ENCODE assay signal across 22 cellular contexts in the genomic region with DNA sequence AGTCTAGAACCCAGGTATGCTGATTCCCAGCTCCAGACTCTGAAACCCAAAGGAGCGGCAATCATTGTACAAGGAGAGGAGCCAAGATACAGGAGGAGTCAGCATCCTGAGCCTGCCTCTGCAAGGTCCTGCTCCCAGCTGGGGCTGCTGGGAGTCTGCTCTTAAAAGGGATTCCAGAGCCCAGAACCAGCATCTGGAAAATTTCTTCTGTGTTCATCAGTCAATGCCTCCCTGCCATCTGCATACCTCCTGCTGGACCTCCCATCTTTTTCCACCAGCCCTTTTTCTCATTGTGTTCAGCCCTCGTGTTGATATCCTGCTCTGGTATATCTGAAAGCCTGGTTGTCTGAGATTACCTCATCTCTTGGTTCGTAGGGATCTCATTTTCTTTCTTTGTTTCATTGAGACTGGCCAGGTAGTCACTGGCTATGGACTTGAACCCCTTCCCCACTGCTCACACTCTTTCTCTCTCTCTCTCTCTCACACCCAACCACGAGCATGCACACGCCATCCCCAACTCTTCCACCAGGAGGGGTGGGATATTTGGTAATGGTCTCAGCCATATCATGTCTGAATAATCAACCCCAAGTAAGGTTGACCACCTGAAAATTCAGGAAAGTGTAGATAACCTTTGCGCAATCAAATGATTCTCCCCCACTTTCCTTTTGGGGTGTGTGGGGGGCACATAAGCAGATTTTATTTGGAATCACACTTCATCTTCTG.
DNase-seq lines count a peak whose midpoint lies in the region; ATAC-seq and TF ChIP-seq lines count a peak whose summit lies in the region.
"Had no signal": no experiment of that assay in that cellular context is flagged by ENCODE, and none has a peak within 500 bp of the region (broad histone marks: within the 10 kb centered on the region; RNA-seq: fewer than 3 reads in every experiment).

No MANE protein-coding gene starts in this region.

- ATAC-seq in T-helper 17 cell = no peak

- no peak overlapping the region for H3K4me3 Mint-ChIP-seq in T-helper 17 cell
- H3K4me3 Mint-ChIP-seq: memory B cell, naive B cell had no signal

- no peaks in the 10 kb centered on the region for H3K36me3 ChIP-seq in WERI-Rb-1
- H3K36me3 ChIP-seq: ovary, sigmoid colon, thyroid gland had no signal

- no peaks in the 10 kb centered on the region for H3K36me3 Mint-ChIP-seq in T-helper 17 cell (ENCODE audit: low read depth)
- H3K36me3 Mint-ChIP-seq: memory B cell, naive B cell had no signal

- no peaks in the 10 kb centered on the region for H3K4me1 Mint-ChIP-seq in T-helper 17 cell
- H3K4me1 Mint-ChIP-seq: memory B cell, naive B cell had no signal

- no peak overlapping the region for H3K27ac Mint-ChIP-seq in T-helper 17 cell
- H3K27ac Mint-ChIP-seq: memory B cell, naive B cell had no signal

- H3K27me3 ChIP-seq in WERI-Rb-1 (ENCODE audit: insufficient read depth, low read depth, severe bottlenecking) = no peaks in the 10 kb centered on the region
- H3K27me3 ChIP-seq: ovary, sigmoid colon, thyroid gland had no signal

- no peak overlapping the region for H3K4me3 ChIP-seq in WERI-Rb-1 (ENCODE audit: low read depth, low read length)
- no peak overlapping the region for H3K4me3 ChIP-seq in fibroblast of pulmonary artery (replicated peaks; ENCODE audit: low read depth, low read length)
- no peak overlapping the region for H3K4me3 ChIP-seq in retinal pigment epithelial cell (ENCODE audit: low read length)
- H3K4me3 ChIP-seq: ovary, sigmoid colon, thyroid gland had no signal

- H3K9me3 ChIP-seq in WERI-Rb-1 (ENCODE audit: severe bottlenecking) (peaks cover 8% of the 10 kb centered on the region), T-helper 17 cell (ENCODE audit: control insufficient read depth, low read length, poor library complexity, severe bottlenecking) (no peaks in the 10 kb centered on the region)
- H3K9me3 ChIP-seq: ovary, thyroid gland had no signal

- H3K27ac ChIP-seq in WERI-Rb-1 = no peak overlapping the region
- H3K27ac ChIP-seq: ovary, sigmoid colon, thyroid gland had no signal

- no peaks in the 10 kb centered on the region for H3K27me3 Mint-ChIP-seq in T-helper 17 cell
- H3K27me3 Mint-ChIP-seq: memory B cell, naive B cell had no signal

- DNase-seq in DMS 273 (lab: John Stamatoyannopoulos, UW; ENCODE audit: unreplicated experiment) (peak; percentile 6), DMS 273 treated with DMSO at 0.1 percent for 48 hours (lab: John Stamatoyannopoulos, UW) (no peak), WERI-Rb-1 (peak; percentile 35), fibroblast of pulmonary artery (ENCODE audit: low read depth) (no peak), retinal pigment epithelial cell (ENCODE audit: low read depth) (no peak), T-helper 17 cell (no peak), SHP77 (lab: John Stamatoyannopoulos, UW) (no peak), RKO (ENCODE audit: low spot score) (no peak)
- DNase-seq: 8988T; activated CD4-positive, alpha-beta T cell treated with anti-CD3 and anti-CD28 coated beads, Interleukin-2, amount 50 U/mL, for 1 hour; activated CD8-positive, alpha-beta memory T cell treated with anti-CD3 and anti-CD28 coated beads, Interleukin-2, amount 50 U/mL, for 48 hours; activated effector memory CD4-positive, alpha-beta T cell treated with anti-CD3 and anti-CD28 coated beads, Interleukin-2, amount 50 U/mL, for 16 hours; caudate nucleus; GF-D8; KG1; naive B cell; NCI-H2029; ovary; sigmoid colon; stimulated activated naive CD4-positive, alpha-beta T cell treated with Interleukin-2 at 50 U/mL for 16 hours; thyroid gland had no signal

- TF ChIP-seq CTCF in WERI-Rb-1 (IDR thresholded peaks at IDR 0.05; ENCODE audit: low read depth, low read length) (peak; percentile 57), fibroblast of pulmonary artery (IDR thresholded peaks at IDR 0.05; ENCODE audit: low read length, missing control alignments) (peak; percentile 16), retinal pigment epithelial cell (conservative IDR thresholded peaks at IDR 0.05; ENCODE audit: low read depth, low read length) (peak; percentile 32)

Comparison
In these comparisons a context has a peak if more than half of its experiments do, and no peak if none do; other contexts are left out.
1. DNase-seq: peak in DMS 273 (single experiment) and WERI-Rb-1 (single experiment); none in DMS 273 treated with DMSO at 0.1 percent for 48 hours (single experiment), fibroblast of pulmonary artery (single experiment), retinal pigment epithelial cell (single experiment), T-helper 17 cell (0 of 3), SHP77 (0 of 2) and RKO (single experiment).
2. Peak in every context shown above with its lines, with median percentiles within 50 percentile points of each other: CTCF ChIP-seq.